In the genomic region with DNA sequence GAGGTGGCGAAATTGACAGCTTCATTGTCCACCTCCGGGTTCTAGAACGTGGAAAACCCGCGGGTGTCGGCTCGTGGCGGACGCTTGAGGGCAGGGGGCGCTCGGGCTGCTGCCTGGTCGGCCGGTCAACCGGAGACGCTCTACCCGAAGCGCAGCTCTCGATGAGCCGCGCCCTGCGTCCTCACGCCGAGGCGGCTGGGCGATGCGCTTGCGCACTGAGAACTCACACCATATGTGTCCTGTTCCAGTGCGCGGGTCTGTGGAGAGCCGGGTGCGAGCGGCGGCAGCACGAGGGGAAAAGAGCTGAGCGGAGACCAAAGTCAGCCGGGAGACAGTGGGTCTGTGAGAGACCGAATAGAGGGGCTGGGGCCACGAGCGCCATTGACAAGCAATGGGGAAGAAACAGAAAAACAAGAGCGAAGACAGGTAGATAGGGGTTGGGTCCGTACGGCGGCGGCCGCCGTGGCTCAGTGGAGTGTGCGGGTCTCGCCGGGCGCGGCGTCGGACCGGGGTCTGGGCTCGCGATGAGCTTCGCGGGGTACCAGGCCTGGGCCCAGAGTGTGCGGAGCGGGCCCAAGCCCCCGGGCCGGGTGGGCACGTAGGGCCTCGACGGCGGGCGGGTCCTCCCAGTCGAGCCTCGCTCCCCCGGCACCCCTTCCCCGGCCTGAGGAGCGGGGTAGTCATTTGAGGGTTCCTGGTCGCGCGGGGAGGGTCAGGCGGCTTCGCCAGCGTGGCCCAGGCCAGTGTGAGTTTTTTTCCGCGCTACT, we compare ENCODE assay signal across 1 cellular context.
TF ChIP-seq lines count a peak whose summit lies in the region.

A gene with protein sequence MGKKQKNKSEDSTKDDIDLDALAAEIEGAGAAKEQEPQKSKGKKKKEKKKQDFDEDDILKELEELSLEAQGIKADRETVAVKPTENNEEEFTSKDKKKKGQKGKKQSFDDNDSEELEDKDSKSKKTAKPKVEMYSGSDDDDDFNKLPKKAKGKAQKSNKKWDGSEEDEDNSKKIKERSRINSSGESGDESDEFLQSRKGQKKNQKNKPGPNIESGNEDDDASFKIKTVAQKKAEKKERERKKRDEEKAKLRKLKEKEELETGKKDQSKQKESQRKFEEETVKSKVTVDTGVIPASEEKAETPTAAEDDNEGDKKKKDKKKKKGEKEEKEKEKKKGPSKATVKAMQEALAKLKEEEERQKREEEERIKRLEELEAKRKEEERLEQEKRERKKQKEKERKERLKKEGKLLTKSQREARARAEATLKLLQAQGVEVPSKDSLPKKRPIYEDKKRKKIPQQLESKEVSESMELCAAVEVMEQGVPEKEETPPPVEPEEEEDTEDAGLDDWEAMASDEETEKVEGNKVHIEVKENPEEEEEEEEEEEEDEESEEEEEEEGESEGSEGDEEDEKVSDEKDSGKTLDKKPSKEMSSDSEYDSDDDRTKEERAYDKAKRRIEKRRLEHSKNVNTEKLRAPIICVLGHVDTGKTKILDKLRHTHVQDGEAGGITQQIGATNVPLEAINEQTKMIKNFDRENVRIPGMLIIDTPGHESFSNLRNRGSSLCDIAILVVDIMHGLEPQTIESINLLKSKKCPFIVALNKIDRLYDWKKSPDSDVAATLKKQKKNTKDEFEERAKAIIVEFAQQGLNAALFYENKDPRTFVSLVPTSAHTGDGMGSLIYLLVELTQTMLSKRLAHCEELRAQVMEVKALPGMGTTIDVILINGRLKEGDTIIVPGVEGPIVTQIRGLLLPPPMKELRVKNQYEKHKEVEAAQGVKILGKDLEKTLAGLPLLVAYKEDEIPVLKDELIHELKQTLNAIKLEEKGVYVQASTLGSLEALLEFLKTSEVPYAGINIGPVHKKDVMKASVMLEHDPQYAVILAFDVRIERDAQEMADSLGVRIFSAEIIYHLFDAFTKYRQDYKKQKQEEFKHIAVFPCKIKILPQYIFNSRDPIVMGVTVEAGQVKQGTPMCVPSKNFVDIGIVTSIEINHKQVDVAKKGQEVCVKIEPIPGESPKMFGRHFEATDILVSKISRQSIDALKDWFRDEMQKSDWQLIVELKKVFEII (plus strand): TSS at position 226 of the 767 bp plus-strand sequence. CDS start 166 bp downstream, at position 392.

TF ChIP-seq in HepG2, 621 proteins besides CTCF, POLR2A, EP300 and RAD21 (continues in another document):
- peak; percentile 73 for TF ChIP-seq SP4 (CRISPR knock-in tag; IDR thresholded peaks at IDR 0.05)
- TF ChIP-seq PHF5A (CRISPR knock-in tag; IDR thresholded peaks at IDR 0.05; ENCODE audit: low read depth, unreplicated experiment), result no peak
- TF ChIP-seq ZNF703 (CRISPR knock-in tag; IDR thresholded peaks at IDR 0.05; ENCODE audit: borderline replicate concordance), result peak; percentile 89; the same call in 1 of the 2 replicates
- peak; percentile 68; the same call in 1 of the 2 replicates for TF ChIP-seq ZNF446 (CRISPR knock-in tag; IDR thresholded peaks at IDR 0.05)
- TF ChIP-seq ZNF75D (CRISPR knock-in tag; IDR thresholded peaks at IDR 0.05; ENCODE audit: borderline replicate concordance), result no peak
- no peak; the same call in 1 of the 2 replicates for TF ChIP-seq ATAD3A (CRISPR knock-in tag; IDR thresholded peaks at IDR 0.05)
- TF ChIP-seq, protein P1, sequence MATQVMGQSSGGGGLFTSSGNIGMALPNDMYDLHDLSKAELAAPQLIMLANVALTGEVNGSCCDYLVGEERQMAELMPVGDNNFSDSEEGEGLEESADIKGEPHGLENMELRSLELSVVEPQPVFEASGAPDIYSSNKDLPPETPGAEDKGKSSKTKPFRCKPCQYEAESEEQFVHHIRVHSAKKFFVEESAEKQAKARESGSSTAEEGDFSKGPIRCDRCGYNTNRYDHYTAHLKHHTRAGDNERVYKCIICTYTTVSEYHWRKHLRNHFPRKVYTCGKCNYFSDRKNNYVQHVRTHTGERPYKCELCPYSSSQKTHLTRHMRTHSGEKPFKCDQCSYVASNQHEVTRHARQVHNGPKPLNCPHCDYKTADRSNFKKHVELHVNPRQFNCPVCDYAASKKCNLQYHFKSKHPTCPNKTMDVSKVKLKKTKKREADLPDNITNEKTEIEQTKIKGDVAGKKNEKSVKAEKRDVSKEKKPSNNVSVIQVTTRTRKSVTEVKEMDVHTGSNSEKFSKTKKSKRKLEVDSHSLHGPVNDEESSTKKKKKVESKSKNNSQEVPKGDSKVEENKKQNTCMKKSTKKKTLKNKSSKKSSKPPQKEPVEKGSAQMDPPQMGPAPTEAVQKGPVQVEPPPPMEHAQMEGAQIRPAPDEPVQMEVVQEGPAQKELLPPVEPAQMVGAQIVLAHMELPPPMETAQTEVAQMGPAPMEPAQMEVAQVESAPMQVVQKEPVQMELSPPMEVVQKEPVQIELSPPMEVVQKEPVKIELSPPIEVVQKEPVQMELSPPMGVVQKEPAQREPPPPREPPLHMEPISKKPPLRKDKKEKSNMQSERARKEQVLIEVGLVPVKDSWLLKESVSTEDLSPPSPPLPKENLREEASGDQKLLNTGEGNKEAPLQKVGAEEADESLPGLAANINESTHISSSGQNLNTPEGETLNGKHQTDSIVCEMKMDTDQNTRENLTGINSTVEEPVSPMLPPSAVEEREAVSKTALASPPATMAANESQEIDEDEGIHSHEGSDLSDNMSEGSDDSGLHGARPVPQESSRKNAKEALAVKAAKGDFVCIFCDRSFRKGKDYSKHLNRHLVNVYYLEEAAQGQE (IDR thresholded peaks at IDR 0.05; ENCODE audit: borderline replicate concordance in 1 of 2, low read depth in 1 of 2, low read length in 2 of 2), result no peak
- TF ChIP-seq NFE2 (CRISPR knock-in tag; IDR thresholded peaks at IDR 0.05), result no peak
- no peak for TF ChIP-seq BHLHE40 (IDR thresholded peaks at IDR 0.05; ENCODE audit: low read length)
- TF ChIP-seq, protein P2, sequence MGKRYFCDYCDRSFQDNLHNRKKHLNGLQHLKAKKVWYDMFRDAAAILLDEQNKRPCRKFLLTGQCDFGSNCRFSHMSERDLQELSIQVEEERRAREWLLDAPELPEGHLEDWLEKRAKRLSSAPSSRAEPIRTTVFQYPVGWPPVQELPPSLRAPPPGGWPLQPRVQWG (CRISPR knock-in tag; IDR thresholded peaks at IDR 0.05; ENCODE audit: borderline replicate concordance, low read depth), result no peak
- peak; percentile 72 for TF ChIP-seq HCFC1 (IDR thresholded peaks at IDR 0.05; ENCODE audit: low read depth, low read length)
- peak; percentile 97; the same call in 1 of the 2 replicates for TF ChIP-seq ZNF510 (CRISPR knock-in tag; IDR thresholded peaks at IDR 0.05; ENCODE audit: low read depth)
- peak; percentile 51; the same call in 1 of the 2 replicates for TF ChIP-seq ELF4 (CRISPR knock-in tag; IDR thresholded peaks at IDR 0.05; ENCODE audit: borderline replicate concordance)
- TF ChIP-seq ZNF33A (CRISPR knock-in tag; IDR thresholded peaks at IDR 0.05; ENCODE audit: borderline replicate concordance), result peak; percentile 97; the same call in 1 of the 2 replicates
- peak; percentile 91; the same call in 1 of the 2 replicates for TF ChIP-seq ZNF501 (CRISPR knock-in tag; IDR thresholded peaks at IDR 0.05)
- TF ChIP-seq RBFOX2 (IDR thresholded peaks at IDR 0.05; ENCODE audit: low read depth, low read length), result peak; percentile 95
- TF ChIP-seq ZNF589 (CRISPR knock-in tag; conservative IDR thresholded peaks at IDR 0.05), result peak; percentile 92
- TF ChIP-seq MAFG (CRISPR knock-in tag; IDR thresholded peaks at IDR 0.05), result peak; percentile 11; the same call in 1 of the 2 replicates
- TF ChIP-seq, protein P3, sequence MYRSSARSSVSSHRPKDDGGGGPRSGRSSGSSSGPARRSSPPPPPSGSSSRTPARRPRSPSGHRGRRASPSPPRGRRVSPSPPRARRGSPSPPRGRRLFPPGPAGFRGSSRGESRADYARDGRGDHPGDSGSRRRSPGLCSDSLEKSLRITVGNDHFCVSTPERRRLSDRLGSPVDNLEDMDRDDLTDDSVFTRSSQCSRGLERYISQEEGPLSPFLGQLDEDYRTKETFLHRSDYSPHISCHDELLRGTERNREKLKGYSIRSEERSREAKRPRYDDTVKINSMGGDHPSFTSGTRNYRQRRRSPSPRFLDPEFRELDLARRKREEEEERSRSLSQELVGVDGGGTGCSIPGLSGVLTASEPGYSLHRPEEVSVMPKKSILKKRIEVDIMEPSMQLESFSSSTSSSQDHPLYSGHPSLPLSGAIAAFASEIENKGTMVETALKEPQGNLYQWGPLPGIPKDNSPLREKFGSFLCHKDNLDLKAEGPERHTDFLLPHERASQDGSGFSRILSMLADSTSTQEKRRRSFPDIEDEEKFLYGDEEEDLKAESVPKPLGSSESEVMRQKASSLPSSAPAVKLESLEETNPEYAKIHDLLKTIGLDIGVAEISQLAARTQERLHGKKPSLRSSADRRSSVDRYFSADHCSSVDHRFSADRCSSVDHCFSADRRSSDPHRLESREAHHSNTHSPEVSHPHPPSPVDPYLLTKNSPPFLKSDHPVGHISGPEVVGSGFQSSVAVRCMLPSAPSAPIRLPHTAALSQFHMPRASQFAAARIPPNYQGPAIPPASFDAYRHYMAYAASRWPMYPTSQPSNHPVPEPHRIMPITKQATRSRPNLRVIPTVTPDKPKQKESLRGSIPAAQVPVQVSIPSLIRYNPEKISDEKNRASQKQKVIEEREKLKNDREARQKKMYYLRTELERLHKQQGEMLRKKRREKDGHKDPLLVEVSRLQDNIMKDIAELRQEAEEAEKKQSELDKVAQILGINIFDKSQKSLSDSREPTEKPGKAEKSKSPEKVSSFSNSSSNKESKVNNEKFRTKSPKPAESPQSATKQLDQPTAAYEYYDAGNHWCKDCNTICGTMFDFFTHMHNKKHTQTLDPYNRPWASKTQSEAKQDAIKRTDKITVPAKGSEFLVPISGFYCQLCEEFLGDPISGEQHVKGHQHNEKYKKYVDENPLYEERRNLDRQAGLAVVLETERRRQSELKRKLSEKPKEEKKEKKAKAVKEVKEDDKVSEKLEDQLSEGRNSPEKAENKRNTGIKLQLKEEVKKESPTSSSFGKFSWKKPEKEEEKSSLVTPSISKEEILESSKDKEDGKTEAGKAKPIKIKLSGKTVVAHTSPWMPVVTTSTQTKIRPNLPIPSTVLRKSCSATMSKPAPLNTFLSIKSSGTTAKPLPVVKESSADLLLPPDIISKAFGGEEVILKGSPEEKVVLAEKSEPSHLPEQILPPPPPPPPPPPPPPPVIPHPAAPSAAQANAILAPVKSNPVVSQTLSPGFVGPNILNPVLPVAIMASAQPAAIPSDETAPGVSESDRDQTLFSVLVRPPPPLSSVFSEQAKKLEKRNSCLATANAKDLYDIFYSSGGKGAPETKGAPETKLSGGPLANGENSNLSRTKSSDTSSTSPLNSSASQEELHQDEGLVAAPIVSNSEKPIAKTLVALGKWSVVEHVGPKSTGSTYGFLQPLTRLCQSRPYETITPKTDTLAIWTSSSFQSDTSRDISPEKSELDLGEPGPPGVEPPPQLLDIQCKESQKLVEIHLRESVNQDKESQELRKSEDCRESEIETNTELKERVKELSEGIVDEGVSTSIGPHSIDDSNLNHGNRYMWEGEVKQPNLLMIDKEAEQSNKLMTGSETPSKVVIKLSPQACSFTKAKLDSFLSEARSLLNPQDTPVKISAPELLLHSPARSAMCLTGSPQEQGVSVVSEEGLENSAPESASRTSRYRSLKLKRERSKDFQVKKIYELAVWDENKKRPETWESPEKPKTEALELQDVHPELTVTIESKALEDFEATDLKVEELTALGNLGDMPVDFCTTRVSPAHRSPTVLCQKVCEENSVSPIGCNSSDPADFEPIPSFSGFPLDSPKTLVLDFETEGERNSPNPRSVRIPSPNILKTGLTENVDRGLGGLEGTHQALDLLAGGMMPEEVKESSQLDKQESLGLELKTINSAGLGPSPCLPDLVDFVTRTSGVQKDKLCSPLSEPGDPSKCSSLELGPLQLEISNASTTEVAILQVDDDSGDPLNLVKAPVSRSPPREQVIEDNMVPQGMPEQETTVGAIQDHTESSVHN (CRISPR knock-in tag; IDR thresholded peaks at IDR 0.05), result peak; percentile 73; the same call in 1 of the 2 replicates
- TF ChIP-seq, protein P4, sequence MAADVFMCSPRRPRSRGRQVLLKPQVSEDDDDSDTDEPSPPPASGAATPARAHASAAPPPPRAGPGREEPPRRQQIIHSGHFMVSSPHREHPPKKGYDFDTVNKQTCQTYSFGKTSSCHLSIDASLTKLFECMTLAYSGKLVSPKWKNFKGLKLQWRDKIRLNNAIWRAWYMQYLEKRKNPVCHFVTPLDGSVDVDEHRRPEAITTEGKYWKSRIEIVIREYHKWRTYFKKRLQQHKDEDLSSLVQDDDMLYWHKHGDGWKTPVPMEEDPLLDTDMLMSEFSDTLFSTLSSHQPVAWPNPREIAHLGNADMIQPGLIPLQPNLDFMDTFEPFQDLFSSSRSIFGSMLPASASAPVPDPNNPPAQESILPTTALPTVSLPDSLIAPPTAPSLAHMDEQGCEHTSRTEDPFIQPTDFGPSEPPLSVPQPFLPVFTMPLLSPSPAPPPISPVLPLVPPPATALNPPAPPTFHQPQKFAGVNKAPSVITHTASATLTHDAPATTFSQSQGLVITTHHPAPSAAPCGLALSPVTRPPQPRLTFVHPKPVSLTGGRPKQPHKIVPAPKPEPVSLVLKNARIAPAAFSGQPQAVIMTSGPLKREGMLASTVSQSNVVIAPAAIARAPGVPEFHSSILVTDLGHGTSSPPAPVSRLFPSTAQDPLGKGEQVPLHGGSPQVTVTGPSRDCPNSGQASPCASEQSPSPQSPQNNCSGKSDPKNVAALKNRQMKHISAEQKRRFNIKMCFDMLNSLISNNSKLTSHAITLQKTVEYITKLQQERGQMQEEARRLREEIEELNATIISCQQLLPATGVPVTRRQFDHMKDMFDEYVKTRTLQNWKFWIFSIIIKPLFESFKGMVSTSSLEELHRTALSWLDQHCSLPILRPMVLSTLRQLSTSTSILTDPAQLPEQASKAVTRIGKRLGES (CRISPR knock-in tag; IDR thresholded peaks at IDR 0.05; ENCODE audit: borderline replicate concordance), result no peak; the same call in 1 of the 2 replicates
- TF ChIP-seq, protein P5, sequence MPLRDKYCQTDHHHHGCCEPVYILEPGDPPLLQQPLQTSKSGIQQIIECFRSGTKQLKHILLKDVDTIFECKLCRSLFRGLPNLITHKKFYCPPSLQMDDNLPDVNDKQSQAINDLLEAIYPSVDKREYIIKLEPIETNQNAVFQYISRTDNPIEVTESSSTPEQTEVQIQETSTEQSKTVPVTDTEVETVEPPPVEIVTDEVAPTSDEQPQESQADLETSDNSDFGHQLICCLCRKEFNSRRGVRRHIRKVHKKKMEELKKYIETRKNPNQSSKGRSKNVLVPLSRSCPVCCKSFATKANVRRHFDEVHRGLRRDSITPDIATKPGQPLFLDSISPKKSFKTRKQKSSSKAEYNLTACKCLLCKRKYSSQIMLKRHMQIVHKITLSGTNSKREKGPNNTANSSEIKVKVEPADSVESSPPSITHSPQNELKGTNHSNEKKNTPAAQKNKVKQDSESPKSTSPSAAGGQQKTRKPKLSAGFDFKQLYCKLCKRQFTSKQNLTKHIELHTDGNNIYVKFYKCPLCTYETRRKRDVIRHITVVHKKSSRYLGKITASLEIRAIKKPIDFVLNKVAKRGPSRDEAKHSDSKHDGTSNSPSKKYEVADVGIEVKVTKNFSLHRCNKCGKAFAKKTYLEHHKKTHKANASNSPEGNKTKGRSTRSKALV (CRISPR knock-in tag; IDR thresholded peaks at IDR 0.05), result peak; percentile 77; the same call in 1 of the 2 replicates
- TF ChIP-seq GABPA (IDR thresholded peaks at IDR 0.05; ENCODE audit: low read depth, low read length), result peak; percentile 49; the same call in 1 of the 2 replicates
- peak; percentile 86 for TF ChIP-seq GABPA (CRISPR knock-in tag; IDR thresholded peaks at IDR 0.05; ENCODE audit: low read depth)
- peak; percentile 70; the same call in 1 of the 2 replicates for TF ChIP-seq ZNF672 (CRISPR knock-in tag; IDR thresholded peaks at IDR 0.05)
